1 cellular context compared by ENCODE assay signal in genomic region chr1:40507973-40508372, GRCh38.
TF ChIP-seq lines count a peak whose summit lies in the region.

No MANE protein-coding gene starts in this region.

TF ChIP-seq in GM23338, 12 proteins besides CTCF, POLR2A, EP300 and RAD21 (continued from another document):
- TF ChIP-seq ZNF462 (CRISPR knock-in tag; IDR thresholded peaks at IDR 0.05): no peak
- TF ChIP-seq CREB1 (CRISPR knock-in tag; IDR thresholded peaks at IDR 0.05; ENCODE audit: low read depth): no peak
- no peak for TF ChIP-seq REST (IDR thresholded peaks at IDR 0.05; ENCODE audit: unreplicated experiment)
- no peak for TF ChIP-seq JUNB (IDR thresholded peaks at IDR 0.05; ENCODE audit: unreplicated experiment)
- no peak for TF ChIP-seq POLR2AphosphoS5 (IDR thresholded peaks at IDR 0.05; ENCODE audit: low read depth)
- TF ChIP-seq EZH2phosphoT487 (IDR thresholded peaks at IDR 0.05; ENCODE audit: unreplicated experiment): no peak
- TF ChIP-seq ZNF331 (CRISPR knock-in tag; IDR thresholded peaks at IDR 0.05; ENCODE audit: low read depth): no peak
- no peak for TF ChIP-seq STAT1 (IDR thresholded peaks at IDR 0.05; ENCODE audit: unreplicated experiment)
- no peak for TF ChIP-seq EZH2 (IDR thresholded peaks at IDR 0.05; ENCODE audit: low read depth, unreplicated experiment)
